Comparison of ENCODE assay signal across 18 cellular contexts in the genomic region with DNA sequence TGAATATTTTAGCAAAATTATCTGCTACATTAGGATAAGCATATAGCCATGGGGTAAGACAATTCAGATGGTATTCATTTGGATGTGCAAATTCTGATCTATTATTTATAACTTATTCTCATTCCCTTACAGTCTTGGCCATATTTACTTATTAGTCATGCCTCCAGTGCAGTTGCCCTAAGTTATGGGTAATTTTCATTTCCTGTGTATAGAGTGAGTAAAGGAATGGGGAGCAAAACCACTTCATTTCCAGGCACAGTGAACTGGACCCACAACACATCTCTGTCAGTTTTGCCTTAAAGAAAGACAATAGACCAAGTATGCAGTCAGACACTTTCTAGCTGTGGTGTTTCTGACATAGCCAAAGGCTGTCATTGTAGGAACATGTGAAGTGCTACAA.
"Had no signal": no experiment of that assay in that cellular context is flagged by ENCODE, and none has a peak within 500 bp of the region (broad histone marks: within the 10 kb centered on the region; RNA-seq: fewer than 3 reads in every experiment).

No MANE protein-coding gene starts in this region.

- DNase-seq: activated CD4-positive, alpha-beta T cell treated with anti-CD3 and anti-CD28 coated beads, Interleukin-2, amount 10 ng/mL, durations not matched to agents 7 days and 5 days; activated CD4-positive, CD25-positive, alpha-beta regulatory T cell; activated CD8-positive, alpha-beta memory T cell treated with anti-CD3 and anti-CD28 coated beads for 24 hours; activated naive CD4-positive, alpha-beta T cell treated with anti-CD3 and anti-CD28 coated beads, Interleukin-2, amount 10 ng/mL, durations not matched to agents 7 days and 5 days; adrenal gland; body of pancreas; cerebellar nuclear complex; endodermal cell; kidney; pancreas; stimulated activated CD4-positive, alpha-beta T cell treated with anti-CD3 and anti-CD28 coated beads, Interleukin-4, amount 100 ng/mL, for 1 hour; stomach; T-helper 17 cell had no signal

- H3K27me3 ChIP-seq: adrenal gland, body of pancreas, gastroesophageal sphincter, neural progenitor cell, pancreas, stomach had no signal

- H2AFZ ChIP-seq: neural progenitor cell had no signal

- H3K9me3 ChIP-seq: adrenal gland, body of pancreas, gastroesophageal sphincter, pancreas, stomach had no signal

- H3K4me1 ChIP-seq: adrenal gland, body of pancreas, gastroesophageal sphincter, neural progenitor cell, pancreas, stomach had no signal

- H3K27ac ChIP-seq: adrenal gland, body of pancreas, gastroesophageal sphincter, neural progenitor cell, pancreas, stomach had no signal

- H3K36me3 ChIP-seq: adrenal gland, gastroesophageal sphincter, neural progenitor cell, pancreas, stomach had no signal

- H3K4me2 ChIP-seq: neural progenitor cell had no signal

- H3K9ac ChIP-seq: neural progenitor cell had no signal

- H3K4me3 ChIP-seq: adrenal gland, body of pancreas, gastroesophageal sphincter, neural progenitor cell, pancreas, stomach had no signal

- ATAC-seq: activated T-helper 17 cell treated with anti-CD3 and anti-CD28 coated beads, Interleukin-2, amount 50 U/mL, for 72 hours; body of pancreas; gastroesophageal sphincter; pancreas; T-helper 17 cell had no signal

- FAIRE-seq: kidney, pancreas, TTC549, urothelium cell line had no signal
